12 cellular contexts compared by ENCODE assay signal in genomic region chr14:93533864-93534263, GRCh38.
DNase-seq lines count a peak whose midpoint lies in the region; ATAC-seq, FAIRE-seq and TF ChIP-seq lines count a peak whose summit lies in the region.
"Had no signal": no experiment of that assay in that cellular context is flagged by ENCODE, and none has a peak within 500 bp of the region (broad histone marks: within the 10 kb centered on the region; RNA-seq: fewer than 3 reads in every experiment).

No MANE protein-coding gene starts in this region.

- no peak overlapping the region for H3K27ac Mint-ChIP-seq in mesothelial cell of epicardium
- H3K27ac Mint-ChIP-seq: CD4-positive, alpha-beta T cell; natural killer cell had no signal

- H3K27ac ChIP-seq in SJCRH30: no peak overlapping the region

- no peaks in the 10 kb centered on the region for H3K9me3 Mint-ChIP-seq in mesothelial cell of epicardium
- H3K9me3 Mint-ChIP-seq: CD4-positive, alpha-beta T cell; natural killer cell had no signal

- CTCF ChIA-PET in GM10248 (lab: Yijun Ruan, JAX): interaction anchor here (1.0 to 1.7 kb wide), 6 partner anchors 11 to 339 kb away, joined by 3 to 9 read pairs (median 4); no protein-coding TSS in a partner anchor

- H3K36me3 ChIP-seq in bronchial epithelial cell (ENCODE audit: control insufficient read depth, insufficient read depth, low read length) (no peaks in the 10 kb centered on the region), SJCRH30 (no peaks in the 10 kb centered on the region)

- POLR2A ChIA-PET in GM10248 (lab: Yijun Ruan, JAX): no interaction called here

- no peaks in the 10 kb centered on the region for H3K9me3 ChIP-seq in SJCRH30 (replicated peaks)

- no peaks in the 10 kb centered on the region for H3K36me3 Mint-ChIP-seq in mesothelial cell of epicardium
- H3K36me3 Mint-ChIP-seq: natural killer cell had no signal

- TF ChIP-seq CTCF in GM10248 (IDR thresholded peaks at IDR 0.05; ENCODE audit: control extremely low read depth, extremely low read depth, low read depth, missing control alignments) (no peak), bronchial epithelial cell (IDR thresholded peaks at IDR 0.05; ENCODE audit: insufficient read depth, low read length, severe bottlenecking) (no peak), mesothelial cell of epicardium (IDR thresholded peaks at IDR 0.05; ENCODE audit: unreplicated experiment) (no peak)

- FAIRE-seq in bronchial epithelial cell (lab: Jason Lieb, UNC): peak; percentile 50
- no peak for FAIRE-seq in RCC 7860 (lab: Jason Lieb, UNC)

- no peaks in the 10 kb centered on the region for H3K4me1 ChIP-seq in SJCRH30

- no peak overlapping the region for H3K4me3 Mint-ChIP-seq in mesothelial cell of epicardium
- H3K4me3 Mint-ChIP-seq: CD4-positive, alpha-beta T cell; natural killer cell had no signal

- peak; percentile 87 for ATAC-seq in GM21390 (IDR thresholded peaks at IDR 0.05; ENCODE audit: unreplicated experiment)
- ATAC-seq in HG03354 (IDR thresholded peaks at IDR 0.05; ENCODE audit: poor library complexity, severe bottlenecking, unreplicated experiment): peak; percentile 80

- peak; percentile 45 for DNase-seq in GM10248 (ENCODE audit: extremely low spot score)
- DNase-seq in bronchial epithelial cell (ENCODE audit: low read depth): no peak
- no peak for DNase-seq in mesothelial cell of epicardium (ENCODE audit: low spot score in 2 of 2, unreplicated experiment in 2 of 2)
- no peak for DNase-seq in SJCRH30
- DNase-seq in RCC 7860 (ENCODE audit: low spot score): no peak
- DNase-seq in HuH-7.5 (ENCODE audit: low spot score): no peak
- DNase-seq: CD4-positive, alpha-beta T cell; natural killer cell; NCI-H2029; T-helper 9 cell had no signal

- H3K4me3 ChIP-seq in bronchial epithelial cell (ENCODE audit: low read depth, low read length) (no peak overlapping the region), SJCRH30 (no peak overlapping the region)

- H3K27me3 ChIP-seq in bronchial epithelial cell (ENCODE audit: control insufficient read depth, insufficient read depth, low read length) (no peaks in the 10 kb centered on the region), SJCRH30 (no peaks in the 10 kb centered on the region)

- H3K4me1 Mint-ChIP-seq in mesothelial cell of epicardium: peaks cover 19% of the 10 kb centered on the region
- H3K4me1 Mint-ChIP-seq: natural killer cell had no signal

- H3K27me3 Mint-ChIP-seq in mesothelial cell of epicardium (ENCODE audit: low read depth): peaks cover 14% of the 10 kb centered on the region
